Comparison of ENCODE assay signal across 8 cellular contexts in the genomic region with DNA sequence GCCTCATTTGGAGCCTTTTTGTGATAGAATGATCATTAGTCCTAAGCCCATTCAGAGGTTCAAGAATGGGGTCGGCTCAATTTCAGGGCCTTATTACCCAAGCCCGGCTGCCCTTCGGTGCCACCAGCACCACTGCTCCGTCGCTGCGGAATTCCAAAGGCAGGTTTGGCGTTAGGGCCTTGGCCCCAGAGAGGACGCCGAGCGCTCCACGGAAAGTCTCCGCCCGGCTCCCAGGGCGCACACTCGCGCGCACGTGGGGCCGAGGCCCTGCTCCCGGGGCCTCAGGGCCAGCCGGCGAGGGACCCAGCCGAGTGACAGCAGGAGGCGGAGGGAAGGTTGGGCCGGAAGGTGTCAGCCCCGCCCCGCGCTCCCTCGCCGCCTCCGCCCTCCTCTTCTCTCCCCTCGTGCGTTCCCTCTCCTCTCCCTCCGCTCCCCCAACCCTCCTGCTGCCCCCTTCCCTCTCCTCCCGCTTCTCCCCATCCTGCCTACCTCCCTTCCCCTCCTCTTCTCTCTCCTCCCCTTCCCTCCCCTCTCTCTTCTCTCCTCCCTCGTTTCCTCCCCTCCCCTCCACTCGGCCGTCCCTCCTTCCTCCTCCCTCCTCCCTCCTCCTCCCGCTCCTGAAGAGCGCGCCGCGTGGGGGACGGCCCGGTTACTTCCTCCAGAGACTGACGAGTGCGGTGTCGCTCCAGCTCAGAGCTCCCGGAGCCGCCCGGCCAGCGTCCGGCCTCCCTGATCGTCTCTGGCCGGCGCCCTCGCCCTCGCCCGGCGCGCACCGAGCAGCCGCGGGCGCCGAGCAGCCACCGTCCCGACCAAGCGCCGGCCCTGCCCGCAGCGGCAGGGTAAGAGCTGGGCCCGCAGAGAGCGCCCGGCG. TPM values are rescaled to one million over a fixed set of nuclear protein-coding genes. Genes with fewer than 3 reads are reported as not detected.
DNase-seq lines count a peak whose midpoint lies in the region; ATAC-seq and TF ChIP-seq lines count a peak whose summit lies in the region.

A gene (plus strand): TSS at position 648 of the 871 bp plus-strand sequence. CDS start 4,106 bp downstream, outside the sequence.

- H3K9me3 ChIP-seq in BLaER1 treated with 17β-estradiol and CSF1 and Interleukin-3, amounts not matched to agents 10 nM and 100 nM (replicated peaks in 1 of 11): 0 out of 22 replicates have a peak, but pooled peaks cover 0 to 5% (median 0%) of the 10 kb centered on the region in 11 experiments
- no peaks in the 10 kb centered on the region for H3K9me3 ChIP-seq in lung (ENCODE audit: control insufficient read depth in 2 of 2, insufficient read depth in 1 of 2, low read length in 1 of 2)

- peak within 1 kb of the TSS; percentile 95 to 99 (median 97) for H3K9ac ChIP-seq in BLaER1 treated with 17β-estradiol and CSF1 and Interleukin-3, amounts not matched to agents 10 nM and 100 nM

- H3K4me3 ChIP-seq in BLaER1 treated with 17β-estradiol and CSF1 and Interleukin-3, amounts not matched to agents 10 nM and 100 nM: peak within 1 kb of the TSS; percentile 86 to 99 (median 96)
- peak within 1 kb of the TSS; percentile 88 for H3K4me3 ChIP-seq in lung

- H3K4me1 ChIP-seq in BLaER1 treated with 17β-estradiol and CSF1 and Interleukin-3, amounts not matched to agents 10 nM and 100 nM: peaks cover 40 to 48% (median 46%) of the 10 kb centered on the region in 10 experiments
- peaks cover 9 to 12% of the 10 kb centered on the region in 2 donors for H3K4me1 ChIP-seq in lung (ENCODE audit: control insufficient read depth in 2 of 2, insufficient read depth in 2 of 2, low read length in 2 of 2)

- peak within 1 kb of the TSS; percentile 93 to 98 (median 96) for H3K27ac ChIP-seq in BLaER1 treated with 17β-estradiol and CSF1 and Interleukin-3, amounts not matched to agents 10 nM and 100 nM
- H3K27ac ChIP-seq in lung (ENCODE audit: low read depth in 1 of 2, low read length in 1 of 2): peak within 1 kb of the TSS; percentile 98

- CTCF ChIA-PET in activated CD8-positive, alpha-beta memory T cell treated with anti-CD3 and anti-CD28 coated beads for 36 hours (lab: Charles Lee): interaction anchor here (2.0 kb wide), 1 partner anchor 32 kb away, joined by 4 read pairs; no protein-coding TSS in a partner anchor

- DNase-seq in HT1080 (ENCODE audit: low read depth) (peak; percentile 80), NOMO-1 treated with DMSO at 0.1 percent for 48 hours (lab: John Stamatoyannopoulos, UW; ENCODE audit: unreplicated experiment) (peak; percentile 96), lung (ENCODE audit: low spot score) (peak; percentile 95)
- peak; percentile 44 for DNase-seq in effector CD8-positive, alpha-beta T cell (lab: John Stamatoyannopoulos, UW)
- peak; percentile 58 to 63 (median 60) for DNase-seq in stimulated activated CD4-positive, alpha-beta T cell treated with anti-CD3 and anti-CD28 coated beads, TNF-alpha, amount 100 ng/mL, for 4 hours (ENCODE audit: low read depth in 3 of 3)

- POLR2A ChIA-PET in activated CD8-positive, alpha-beta memory T cell treated with anti-CD3 and anti-CD28 coated beads for 36 hours (lab: Charles Lee): no interaction called here

- TF ChIP-seq CTCF in lung (IDR thresholded peaks at IDR 0.05; ENCODE audit: control extremely low read depth, extremely low read depth): no peak

- H3K27me3 ChIP-seq in BLaER1 treated with 17β-estradiol and CSF1 and Interleukin-3, amounts not matched to agents 10 nM and 100 nM: no peaks in the 10 kb centered on the region
- no peaks in the 10 kb centered on the region for H3K27me3 ChIP-seq in lung (ENCODE audit: control insufficient read depth, insufficient read depth)

- peak; percentile 63 for ATAC-seq in GM19452 (IDR thresholded peaks at IDR 0.05; ENCODE audit: unreplicated experiment)
- ATAC-seq in lung (ENCODE audit: insufficient read depth, low FRiP score): peak; percentile 78

- H3K36me3 ChIP-seq in BLaER1 treated with 17β-estradiol and CSF1 and Interleukin-3, amounts not matched to agents 10 nM and 100 nM: peaks cover 9 to 33% (median 29%) of the 10 kb centered on the region in 11 experiments
- H3K36me3 ChIP-seq in lung (ENCODE audit: control insufficient read depth in 2 of 2, insufficient read depth in 2 of 2, low read length in 2 of 2): peaks cover 2 to 6% of the 10 kb centered on the region in 2 donors

- H3K4me2 ChIP-seq in BLaER1 treated with 17β-estradiol and CSF1 and Interleukin-3, amounts not matched to agents 10 nM and 100 nM: peak within 1 kb of the TSS; percentile 89 to 97 (median 95)

- peaks cover 3 to 47% (median 44%) of the 10 kb centered on the region in 11 experiments; a peak in 20 of 22 replicates for H4K20me1 ChIP-seq in BLaER1 treated with 17β-estradiol and CSF1 and Interleukin-3, amounts not matched to agents 10 nM and 100 nM

- 1% methylated on average over 54 to 76 of the region's 76 CpGs for WGBS in lung, 2 donors

RNA-seq across cellular contexts. Expression of the gene that starts here (rescaled TPM):
- total RNA-seq in HT1080 (2014; rRNA removed; shearing (Covaris generic)): 36.6 and 48.2 TPM in 2 replicates
- 36.0 and 40.9 TPM in 2 replicates for polyA plus RNA-seq in HT1080 (2015; cell fraction: cytosol; rRNA removed)
- polyA plus RNA-seq in HT1080 (2015; cell fraction: nucleus; rRNA removed): 65.5 and 67.1 TPM in 2 replicates
- total RNA-seq in activated CD8-positive, alpha-beta memory T cell treated with anti-CD3 and anti-CD28 coated beads for 36 hours: 10 to 100 TPM; 29.6 to 30.6 TPM
- 100 to 1,000 TPM; 149 to 186 TPM for total RNA-seq in lung
- 100 to 1,000 TPM in 1 of 2 donors, 10 to 100 TPM in 1; 64.7 to 167 TPM for polyA plus RNA-seq in lung

Comparison
In these comparisons a context has a peak if more than half of its experiments do, and no peak if none do; other contexts are left out.
1. Peak in every context shown above with its lines: DNase-seq, ATAC-seq, H3K4me3 ChIP-seq and H3K27ac ChIP-seq.
2. DNase-seq: peak in every context shown above with its lines; median percentile 96 in NOMO-1 treated with DMSO at 0.1 percent for 48 hours; 95 in lung; 80 in HT1080; 60 in stimulated activated CD4-positive, alpha-beta T cell treated with anti-CD3 and anti-CD28 coated beads, TNF-alpha, amount 100 ng/mL, for 4 hours; 44 in effector CD8-positive, alpha-beta T cell.